8 cellular contexts compared by ENCODE assay signal in genomic region chr14:23183479-23183878, GRCh38. TPM values are rescaled to one million over a fixed set of nuclear protein-coding genes. Genes with fewer than 3 reads are reported as not detected.
DNase-seq lines count a peak whose midpoint lies in the region; ATAC-seq and TF ChIP-seq lines count a peak whose summit lies in the region.

TSS of gene SLC7A8 (minus strand) at chr14:23183660. CDS start at chr14:23182914, 746 bp downstream.

- H3K27me3 ChIP-seq in BLaER1 treated with 17β-estradiol and CSF1 and Interleukin-3, amounts not matched to agents 10 nM and 100 nM, result peaks cover 23 to 36% (median 33%) of the 10 kb centered on the region in 11 experiments
- no peaks in the 10 kb centered on the region for H3K27me3 ChIP-seq in neutrophil

- H3K36me3 ChIP-seq in BLaER1 treated with 17β-estradiol and CSF1 and Interleukin-3, amounts not matched to agents 10 nM and 100 nM, result no peaks in the 10 kb centered on the region
- H3K36me3 ChIP-seq in neutrophil, result no peaks in the 10 kb centered on the region

- H3K4me3 Mint-ChIP-seq in activated T-cell treated with anti-CD3 and anti-CD28 coated beads, Interleukin-2, amount 50 U/mL, for 72 hours, result no peak within 1 kb of the TSS

- H3K27me3 Mint-ChIP-seq in activated T-cell treated with anti-CD3 and anti-CD28 coated beads, Interleukin-2, amount 50 U/mL, for 72 hours (ENCODE audit: low read depth), result no peaks in the 10 kb centered on the region

- H3K4me2 ChIP-seq in BLaER1 treated with 17β-estradiol and CSF1 and Interleukin-3, amounts not matched to agents 10 nM and 100 nM, result peak within 1 kb of the TSS in 6 of 11 experiments; percentile 8 to 82 (median 40); a peak in 9 of 22 replicates

- peak within 1 kb of the TSS in 3 of 10 experiments; percentile 5 to 23 (median 8); a peak in 2 of 20 replicates for H3K4me3 ChIP-seq in BLaER1 treated with 17β-estradiol and CSF1 and Interleukin-3, amounts not matched to agents 10 nM and 100 nM
- peak within 1 kb of the TSS; percentile 66 to 69 for H3K4me3 ChIP-seq in neutrophil (ENCODE audit: low read depth in 1 of 2, low read length in 1 of 2)

- H3K9me3 Mint-ChIP-seq in activated T-cell treated with anti-CD3 and anti-CD28 coated beads, Interleukin-2, amount 50 U/mL, for 72 hours, result no peaks in the 10 kb centered on the region

- H3K9me3 ChIP-seq in BLaER1 treated with 17β-estradiol and CSF1 and Interleukin-3, amounts not matched to agents 10 nM and 100 nM (replicated peaks in 1 of 11), result peaks cover 0 to 9% (median 0%) of the 10 kb centered on the region in 11 experiments; a peak in 4 of 22 replicates
- H3K9me3 ChIP-seq in neutrophil, result no peaks in the 10 kb centered on the region

- H4K20me1 ChIP-seq in BLaER1 treated with 17β-estradiol and CSF1 and Interleukin-3, amounts not matched to agents 10 nM and 100 nM, result no peaks in the 10 kb centered on the region

- H3K4me1 ChIP-seq in BLaER1 treated with 17β-estradiol and CSF1 and Interleukin-3, amounts not matched to agents 10 nM and 100 nM, result peaks cover 0 to 86% (median 10%) of the 10 kb centered on the region in 10 experiments; a peak in 11 of 20 replicates
- H3K4me1 ChIP-seq in neutrophil (ENCODE audit: control insufficient read depth in 1 of 2, insufficient read depth in 1 of 2, low read depth in 1 of 2, low read length in 1 of 2), result peaks cover 8 to 18% of the 10 kb centered on the region in 2 experiments

- peak; percentile 13 for DNase-seq in NCI-H1417 treated with DMSO at 0.1 percent for 48 hours (lab: John Stamatoyannopoulos, UW)
- DNase-seq in activated T-cell treated with anti-CD3 and anti-CD28 coated beads, Interleukin-2, amount 50 U/mL, for 72 hours, result peak; percentile 20 to 32
- peak; percentile 74 for DNase-seq in foreskin melanocyte

- no peak within 1 kb of the TSS for H3K9ac ChIP-seq in BLaER1 treated with 17β-estradiol and CSF1 and Interleukin-3, amounts not matched to agents 10 nM and 100 nM

- no peaks in the 10 kb centered on the region for H3K36me3 Mint-ChIP-seq in activated T-cell treated with anti-CD3 and anti-CD28 coated beads, Interleukin-2, amount 50 U/mL, for 72 hours (ENCODE audit: insufficient read depth in 2 of 2)

- H3K4me1 Mint-ChIP-seq in activated T-cell treated with anti-CD3 and anti-CD28 coated beads, Interleukin-2, amount 50 U/mL, for 72 hours (ENCODE audit: low read depth), result no peaks in the 10 kb centered on the region

- H3K27ac ChIP-seq in BLaER1 treated with 17β-estradiol and CSF1 and Interleukin-3, amounts not matched to agents 10 nM and 100 nM, result no peak within 1 kb of the TSS
- peak within 1 kb of the TSS; percentile 32 for H3K27ac ChIP-seq in neutrophil

- H3K27ac Mint-ChIP-seq in activated T-cell treated with anti-CD3 and anti-CD28 coated beads, Interleukin-2, amount 50 U/mL, for 72 hours, result no peak within 1 kb of the TSS

- no peak for TF ChIP-seq CTCF in neutrophil (IDR thresholded peaks at IDR 0.05)

- peak; percentile 49 to 54 for ATAC-seq in activated T-cell treated with anti-CD3 and anti-CD28 coated beads, Interleukin-2, amount 50 U/mL, for 72 hours (replicated peaks in 1 of 2)
- ATAC-seq in HG03442 (IDR thresholded peaks at IDR 0.05; ENCODE audit: unreplicated experiment) (no peak), GM18909 (IDR thresholded peaks at IDR 0.05; ENCODE audit: poor library complexity, unreplicated experiment) (no peak), GM21515 (IDR thresholded peaks at IDR 0.05; ENCODE audit: unreplicated experiment) (no peak)

RNA-seq across cellular contexts. Expression of gene SLC7A8, which starts in this region (rescaled TPM):
- total RNA-seq in activated T-cell treated with anti-CD3 and anti-CD28 coated beads, Interleukin-2, amount 50 U/mL, for 72 hours, result 1 to 10 TPM in 1 of 2 donors, under 1 TPM in 1; 0.72 to 1.2 TPM

Comparison
In these comparisons a context has a peak if more than half of its experiments do, and no peak if none do; other contexts are left out.
1. DNase-seq: peak in every context shown above with its lines; median percentile 74 in foreskin melanocyte; 26 in activated T-cell treated with anti-CD3 and anti-CD28 coated beads, Interleukin-2, amount 50 U/mL, for 72 hours; 13 in NCI-H1417 treated with DMSO at 0.1 percent for 48 hours.
2. ATAC-seq: peak in activated T-cell treated with anti-CD3 and anti-CD28 coated beads, Interleukin-2, amount 50 U/mL, for 72 hours (2 of 2); none in HG03442 (single experiment), GM18909 (single experiment) and GM21515 (single experiment).